Comparison of ENCODE assay signal across 35 cellular contexts in genomic region chr4:129968366-129968765, GRCh38.
"Had no signal": no experiment of that assay in that cellular context is flagged by ENCODE, and none has a peak within 500 bp of the region (broad histone marks: within the 10 kb centered on the region; RNA-seq: fewer than 3 reads in every experiment).

No MANE protein-coding gene starts in this region.

- H3K27me3 ChIP-seq: MG63 had no signal

- H3K36me3 ChIP-seq: MG63 had no signal

- DNase-seq: Karpas-422, Kasumi-1, KG1, MG63, MM.1S, MV-4-11, NCI-H1048, NCI-H1092, NCI-H1105, NCI-H1105 treated with DMSO at 0.1 percent for 48 hours, NCI-H1417, NCI-H1417 treated with DMSO at 0.1 percent for 48 hours, NCI-H1436, NCI-H1436 treated with DMSO at 0.1 percent for 48 hours, NCI-H146, NCI-H1694, NCI-H1694 treated with DMSO at 0.1 percent for 48 hours, NCI-H187, NCI-H187 treated with DMSO at 0.1 percent for 48 hours, NCI-H1930, NCI-H2029, NCI-H2029 treated with DMSO at 0.1 percent for 48 hours, NCI-H2081, NCI-H2081 treated with DMSO at 0.1 percent for 48 hours, NCI-H2107, NCI-H2171, NCI-H2171 treated with DMSO at 0.1 percent for 48 hours, NCI-H2227 treated with DMSO at 0.1 percent for 48 hours, NCI-H226, NCI-H345, NCI-H446, NCI-H446 treated with DMSO at 0.1 percent for 48 hours, NCI-H510A, NCI-H510A treated with DMSO at 0.1 percent for 48 hours had no signal

- H3K4me2 ChIP-seq: KMS-11 had no signal

- H3K9ac ChIP-seq: KMS-11 had no signal

- H3K4me3 ChIP-seq: MG63 had no signal

- H3K9me3 ChIP-seq: MG63 had no signal
